Comparison of ENCODE assay signal across 13 cellular contexts in the genomic region with DNA sequence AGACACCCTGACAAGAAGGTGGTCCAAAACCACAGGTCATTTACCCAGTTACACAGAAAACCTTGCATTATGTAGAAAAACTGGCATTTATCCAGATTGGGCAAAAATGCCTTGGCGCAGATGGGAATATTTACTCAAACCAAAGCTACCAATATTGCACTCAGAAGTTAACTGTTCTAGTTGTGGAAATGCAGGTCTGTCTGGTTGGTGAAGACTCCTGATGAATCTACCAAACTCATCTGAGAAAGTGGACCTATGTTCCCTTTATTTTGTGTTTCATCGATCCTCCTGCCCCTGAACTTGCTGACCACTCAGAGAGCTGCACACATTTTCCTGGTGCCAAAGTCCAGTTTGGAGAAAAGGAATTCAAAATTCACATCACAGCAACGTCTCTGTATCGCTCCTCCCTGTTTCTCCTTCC.
DNase-seq lines count a peak whose midpoint lies in the region; ATAC-seq and TF ChIP-seq lines count a peak whose summit lies in the region.
"Had no signal": no experiment of that assay in that cellular context is flagged by ENCODE, and none has a peak within 500 bp of the region (broad histone marks: within the 10 kb centered on the region; RNA-seq: fewer than 3 reads in every experiment).

No MANE protein-coding gene starts in this region.

- peak overlapping the region; percentile 53 for H3K4me2 ChIP-seq in skeletal muscle satellite cell (ENCODE audit: low read length)

- peaks cover 14% of the 10 kb centered on the region for H3K4me1 ChIP-seq in body of pancreas
- H3K4me1 ChIP-seq in right lobe of liver = peaks cover 0 to 24% (median 9%) of the 10 kb centered on the region in 4 donors
- H3K4me1 ChIP-seq in skeletal muscle satellite cell (ENCODE audit: control insufficient read depth, insufficient read depth, low read length) = peaks cover 52% of the 10 kb centered on the region

- H3K36me3 ChIP-seq in body of pancreas (replicated peaks in 1 of 2; ENCODE audit: insufficient read depth in 1 of 2, low read depth in 2 of 2) = no peaks in the 10 kb centered on the region
- H3K36me3 ChIP-seq in right lobe of liver = no peaks in the 10 kb centered on the region
- no peaks in the 10 kb centered on the region for H3K36me3 ChIP-seq in skeletal muscle satellite cell (ENCODE audit: insufficient read depth, low read length)
- H3K36me3 ChIP-seq: SJCRH30 had no signal

- H3K27ac ChIP-seq in body of pancreas (peak overlapping the region in 1 of 4 donors; percentile 35), right lobe of liver (peak overlapping the region; percentile 40 to 77 (median 52))
- H3K27ac ChIP-seq: SJCRH30 had no signal

- BruUV-seq in Calu3 (replicated peaks; lab: Mats Ljungman, UMichigan) = no TSS peak

- WGBS in body of pancreas, 2 donors = 20 to 21% methylated on average over 4 of the region's 4 CpGs
- WGBS in right lobe of liver (ENCODE audit: insufficient coverage, low coverage, low lambda C conversion rate, missing lambda C conversion rate) = 32% methylated on average over 4 of the region's 4 CpGs

- no peaks in the 10 kb centered on the region for H3K9me3 ChIP-seq in body of pancreas
- no peaks in the 10 kb centered on the region for H3K9me3 ChIP-seq in right lobe of liver
- H3K9me3 ChIP-seq in skeletal muscle satellite cell (replicated peaks; ENCODE audit: low read length) = no peaks in the 10 kb centered on the region
- H3K9me3 ChIP-seq: SJCRH30 had no signal

- TF ChIP-seq POLR2A in body of pancreas (IDR thresholded peaks at IDR 0.05) = no peak
- TF ChIP-seq POLR2A in right lobe of liver (IDR thresholded peaks at IDR 0.05) = no peak

- no peak overlapping the region for H3K4me3 ChIP-seq in body of pancreas
- peak overlapping the region in 2 of 3 donors; percentile 9 to 16 for H3K4me3 ChIP-seq in right lobe of liver
- no peak overlapping the region for H3K4me3 ChIP-seq in skeletal muscle satellite cell (ENCODE audit: low read length)
- H3K4me3 ChIP-seq: SJCRH30 had no signal

- no peaks in the 10 kb centered on the region for H3K9me3 Mint-ChIP-seq in Calu3 (ENCODE audit: low read depth, unreplicated experiment)
- no peaks in the 10 kb centered on the region for H3K9me3 Mint-ChIP-seq in activated CD4-positive, alpha-beta T cell treated with anti-CD3 and anti-CD28 coated beads, Interleukin-2, amount 10 ng/mL, durations not matched to agents 24 days and 14 days
- H3K9me3 Mint-ChIP-seq: activated naive CD4-positive, alpha-beta T cell treated with anti-CD3 and anti-CD28 coated beads, Interleukin-2, amount 50 U/mL, for 72 hours had no signal

- H3K36me3 Mint-ChIP-seq in Calu3 (ENCODE audit: insufficient read depth, unreplicated experiment) = no peaks in the 10 kb centered on the region
- H3K36me3 Mint-ChIP-seq in activated CD4-positive, alpha-beta T cell treated with anti-CD3 and anti-CD28 coated beads, Interleukin-2, amount 10 ng/mL, durations not matched to agents 24 days and 14 days (ENCODE audit: low read depth) = no peaks in the 10 kb centered on the region

- no peaks in the 10 kb centered on the region for H3K27me3 Mint-ChIP-seq in Calu3 (ENCODE audit: unreplicated experiment)
- peaks cover 2% of the 10 kb centered on the region for H3K27me3 Mint-ChIP-seq in activated CD4-positive, alpha-beta T cell treated with anti-CD3 and anti-CD28 coated beads, Interleukin-2, amount 10 ng/mL, durations not matched to agents 24 days and 14 days

- CTCF ChIA-PET in Calu3 (lab: Charles Lee) = interaction anchor here (0.8 to 0.9 kb wide), 2 partner anchors 43 to 142 kb away, joined by 3 read pairs; no protein-coding TSS in a partner anchor

- ATAC-seq in body of pancreas = peak; percentile 38
- peak; percentile 68 to 86 (median 74) for ATAC-seq in right lobe of liver
- no peak for ATAC-seq in HG02970 (IDR thresholded peaks at IDR 0.05; ENCODE audit: low FRiP score, unreplicated experiment)
- no peak for ATAC-seq in HG03095 (IDR thresholded peaks at IDR 0.05; ENCODE audit: unreplicated experiment)
- ATAC-seq: activated naive CD4-positive, alpha-beta T cell treated with anti-CD3 and anti-CD28 coated beads, Interleukin-2, amount 50 U/mL, for 72 hours had no signal

- peaks cover 14% of the 10 kb centered on the region for H3K4me1 Mint-ChIP-seq in Calu3 (ENCODE audit: low read depth, unreplicated experiment)
- no peaks in the 10 kb centered on the region for H3K4me1 Mint-ChIP-seq in activated CD4-positive, alpha-beta T cell treated with anti-CD3 and anti-CD28 coated beads, Interleukin-2, amount 10 ng/mL, durations not matched to agents 24 days and 14 days

- TF ChIP-seq CTCF in Calu3 (IDR thresholded peaks at IDR 0.05; ENCODE audit: unreplicated experiment) (no peak), body of pancreas (IDR thresholded peaks at IDR 0.05) (no peak), right lobe of liver (IDR thresholded peaks at IDR 0.05) (no peak)

- DNase-seq in Calu3 (peak; percentile 1), body of pancreas (peak in 1 of 4 donors; percentile 17), right lobe of liver (peak in 1 of 3 donors; percentile 50), D341Med (ENCODE audit: low spot score) (no peak)
- no peak for DNase-seq in activated CD4-positive, alpha-beta T cell treated with anti-CD3 and anti-CD28 coated beads, Interleukin-2, amount 10 ng/mL, durations not matched to agents 24 days and 14 days
- DNase-seq: activated CD8-positive, alpha-beta memory T cell treated with anti-CD3 and anti-CD28 coated beads, Interleukin-2, amount 50 U/mL, for 48 hours; NCI-H1694; NCI-H748 treated with DMSO at 0.1 percent for 48 hours had no signal

- intact Hi-C loops in Calu3 (cut with micrococcal nuclease; ENCODE audit: unreplicated experiment) = loop anchor here (5.0 kb wide), 1 partner anchor 144 kb away; no protein-coding TSS in a partner anchor
- intact Hi-C loops in body of pancreas (cut with DNase I) = no loop called here
- intact Hi-C loops in right lobe of liver (cut with DNase I) = loop anchor here in 1 of 2 donors (10.0 kb wide), 1 partner anchor 47 kb away; no protein-coding TSS in a partner anchor
- intact Hi-C loops in activated CD4-positive, alpha-beta T cell treated with anti-CD3 and anti-CD28 coated beads, Interleukin-2, amount 10 ng/mL, durations not matched to agents 24 days and 14 days (cut with micrococcal nuclease) = no loop called here

- H3K27me3 ChIP-seq in body of pancreas (no peaks in the 10 kb centered on the region), right lobe of liver (no peaks in the 10 kb centered on the region), skeletal muscle satellite cell (ENCODE audit: control insufficient read depth, insufficient read depth, low read length) (no peaks in the 10 kb centered on the region)
- H3K27me3 ChIP-seq: SJCRH30 had no signal

- peak overlapping the region; percentile 70 for H3K27ac Mint-ChIP-seq in Calu3 (ENCODE audit: unreplicated experiment)
- H3K27ac Mint-ChIP-seq in activated CD4-positive, alpha-beta T cell treated with anti-CD3 and anti-CD28 coated beads, Interleukin-2, amount 10 ng/mL, durations not matched to agents 24 days and 14 days = no peak overlapping the region
- H3K27ac Mint-ChIP-seq: activated naive CD4-positive, alpha-beta T cell treated with anti-CD3 and anti-CD28 coated beads, Interleukin-2, amount 50 U/mL, for 72 hours had no signal

- H3K9ac ChIP-seq in skeletal muscle satellite cell (ENCODE audit: low read depth, low read length) = peak overlapping the region; percentile 8

- peak overlapping the region; percentile 41 for H3K4me3 Mint-ChIP-seq in Calu3 (ENCODE audit: low read depth, unreplicated experiment)
- no peak overlapping the region for H3K4me3 Mint-ChIP-seq in activated CD4-positive, alpha-beta T cell treated with anti-CD3 and anti-CD28 coated beads, Interleukin-2, amount 10 ng/mL, durations not matched to agents 24 days and 14 days

Comparison
In these comparisons a context has a peak if more than half of its experiments do, and no peak if none do; other contexts are left out.
1. ATAC-seq: peak in body of pancreas (single experiment) and right lobe of liver (4 of 4); none in HG02970 (single experiment) and HG03095 (single experiment).
2. H3K4me3 ChIP-seq: peak in right lobe of liver (2 of 3); none in body of pancreas (0 of 2) and skeletal muscle satellite cell (single experiment).